In the genomic region with DNA sequence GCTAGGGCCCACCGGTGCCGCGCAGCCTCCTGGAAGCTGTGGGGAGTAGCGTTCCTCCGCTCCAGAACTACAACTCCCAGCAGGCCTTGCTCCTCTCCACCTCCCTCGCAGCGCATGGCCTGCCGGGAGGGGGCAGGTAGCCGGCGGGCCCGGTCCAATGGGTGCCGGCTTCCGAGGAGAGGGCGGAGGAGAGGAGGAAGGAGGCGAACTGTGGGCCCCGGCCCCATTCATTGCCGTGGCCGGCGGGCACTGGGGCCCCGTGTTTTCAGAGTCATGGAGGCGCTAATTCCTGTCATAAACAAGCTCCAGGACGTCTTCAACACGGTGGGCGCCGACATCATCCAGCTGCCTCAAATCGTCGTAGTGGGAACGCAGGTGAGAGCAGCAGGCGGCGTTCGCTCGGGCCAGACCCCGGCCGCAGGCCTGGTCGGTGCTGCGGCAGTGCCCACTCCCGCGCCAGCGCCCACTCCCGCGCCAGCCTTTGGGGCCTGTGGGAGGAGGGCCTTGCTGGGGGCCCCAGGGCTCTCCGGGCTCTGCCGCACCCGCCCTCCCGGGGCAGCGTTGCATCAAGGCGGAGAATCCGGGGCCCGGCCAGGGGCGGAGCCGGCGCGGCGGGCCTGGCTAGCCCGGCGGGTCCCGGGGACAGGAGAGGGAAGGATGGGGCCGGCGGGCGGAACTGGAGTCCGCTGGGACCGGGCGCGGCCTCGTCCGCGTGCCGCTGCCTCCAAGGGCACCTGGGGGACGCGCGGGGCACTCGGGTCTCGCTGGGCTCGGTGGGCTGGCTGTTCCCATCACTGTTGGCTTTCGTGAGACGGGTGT, we compare ENCODE assay signal across 8 cellular contexts. TPM values are rescaled to one million over a fixed set of nuclear protein-coding genes. Genes with fewer than 3 reads are reported as not detected.
A peak's percentile ranks its signal among the peaks of the same experiment; 100 is the strongest.
DNase-seq lines count a peak whose midpoint lies in the region; ATAC-seq and TF ChIP-seq lines count a peak whose summit lies in the region.

Gene DNM1L (plus strand): TSS at position 211 of the 819 bp plus-strand sequence. CDS start 63 bp downstream, at position 274.

- peaks cover 29% of the 10 kb centered on the region for H3K4me1 ChIP-seq in adipocyte (ENCODE audit: control insufficient read depth, insufficient read depth, low read length)
- peaks cover 7% of the 10 kb centered on the region for H3K4me1 ChIP-seq in cardiac muscle cell (ENCODE audit: low read depth)
- H3K4me1 ChIP-seq in trophoblast cell (ENCODE audit: control insufficient read depth in 1 of 2, insufficient read depth in 2 of 2, low read length in 2 of 2): no peaks in the 10 kb centered on the region
- peaks cover 7 to 19% (median 14%) of the 10 kb centered on the region in 4 donors for H3K4me1 ChIP-seq in transverse colon

- H3K23ac ChIP-seq in trophoblast cell (ENCODE audit: low read length): peak within 1 kb of the TSS; percentile 20

- H3K9ac ChIP-seq in adipocyte (ENCODE audit: low read length): peak within 1 kb of the TSS; percentile 98
- H3K9ac ChIP-seq in trophoblast cell (ENCODE audit: low read length): peak within 1 kb of the TSS; percentile 96

- WGBS in trophoblast cell (ENCODE audit: extremely low coverage, insufficient coverage, insufficient read length): no CpG with 5 or more reads among the region's 76 CpGs
- whole genome bisulfite sequencing in transverse colon (ENCODE audit: low coverage in 1 of 2), 2 donors: 2% methylated on average over 21 of the region's 76 CpGs; no CpG with 5 or more reads in 1 of the 2 donors

- H3K9me3 ChIP-seq in adipocyte (ENCODE audit: control insufficient read depth, low read length) (no peaks in the 10 kb centered on the region), cardiac muscle cell (ENCODE audit: low read depth) (no peaks in the 10 kb centered on the region), trophoblast cell (ENCODE audit: insufficient read depth, low read depth, low read length) (no peaks in the 10 kb centered on the region), transverse colon (no peaks in the 10 kb centered on the region)

- peak within 1 kb of the TSS; percentile 76 for H3K4me3 ChIP-seq in GM12875 (ENCODE audit: low read depth, low read length)
- peak within 1 kb of the TSS; percentile 94 for H3K4me3 ChIP-seq in adipocyte (ENCODE audit: low read length)
- H3K4me3 ChIP-seq in cardiac muscle cell: peak within 1 kb of the TSS; percentile 67
- H3K4me3 ChIP-seq in trophoblast cell (ENCODE audit: low read depth, low read length): peak within 1 kb of the TSS; percentile 97
- H3K4me3 ChIP-seq in transverse colon: peak within 1 kb of the TSS; percentile 50 to 97 (median 84)

- H2BK120ac ChIP-seq in trophoblast cell (ENCODE audit: insufficient read depth, low read length, poor library complexity): peak within 1 kb of the TSS; percentile 58

- TF ChIP-seq CTCF in GM12875 (IDR thresholded peaks at IDR 0.05; ENCODE audit: borderline replicate concordance, insufficient read depth, low read depth, low read length) (no peak), cardiac muscle cell (IDR thresholded peaks at IDR 0.05; ENCODE audit: low read depth, low read length) (peak; percentile 1), transverse colon (IDR thresholded peaks at IDR 0.05) (peak in 3 of 5 experiments; percentile 14 to 24 (median 17))

- peak within 1 kb of the TSS; percentile 92 for H3K4me2 ChIP-seq in trophoblast cell (ENCODE audit: low read length)

- H2BK5ac ChIP-seq in trophoblast cell (ENCODE audit: low read depth, low read length, poor library complexity): peak within 1 kb of the TSS; percentile 67

- H2AK5ac ChIP-seq in trophoblast cell (ENCODE audit: low read length): no peak within 1 kb of the TSS

- H3K36me3 ChIP-seq in adipocyte (ENCODE audit: control insufficient read depth, insufficient read depth, low read length, severe bottlenecking): no peaks in the 10 kb centered on the region
- no peaks in the 10 kb centered on the region for H3K36me3 ChIP-seq in cardiac muscle cell
- no peaks in the 10 kb centered on the region for H3K36me3 ChIP-seq in trophoblast cell (ENCODE audit: control insufficient read depth in 1 of 2, insufficient read depth in 2 of 2, low read length in 2 of 2)
- H3K36me3 ChIP-seq in transverse colon: no peaks in the 10 kb centered on the region

- TF ChIP-seq POLR2A in transverse colon (IDR thresholded peaks at IDR 0.05): peak; percentile 90

- peak within 1 kb of the TSS; percentile 79 for H3K18ac ChIP-seq in trophoblast cell (ENCODE audit: low read length)

- peak within 1 kb of the TSS; percentile 60 for H4K12ac ChIP-seq in trophoblast cell (ENCODE audit: low read depth, low read length)

- peak within 1 kb of the TSS; percentile 38 for H3K4ac ChIP-seq in trophoblast cell (ENCODE audit: low read depth, low read length)

- TF ChIP-seq EP300 in transverse colon (IDR thresholded peaks at IDR 0.05; ENCODE audit: low read depth): no peak

- peak; percentile 97 for ATAC-seq in HG02798 (IDR thresholded peaks at IDR 0.05; ENCODE audit: poor library complexity, unreplicated experiment)

- peaks cover 12% of the 10 kb centered on the region for H3K79me2 ChIP-seq in trophoblast cell (ENCODE audit: control insufficient read depth, insufficient read depth, low read length, poor library complexity)

- H3K79me1 ChIP-seq in trophoblast cell (ENCODE audit: low read length): peaks cover 7% of the 10 kb centered on the region

- H3K14ac ChIP-seq in trophoblast cell (ENCODE audit: low read length): peak within 1 kb of the TSS; percentile 86

- H4K91ac ChIP-seq in trophoblast cell (ENCODE audit: low read depth, low read length): peak within 1 kb of the TSS; percentile 83

- peak; percentile 92 for DNase-seq in NCI-H1436 (lab: John Stamatoyannopoulos, UW)
- DNase-seq in T follicular helper cell (ENCODE audit: low read depth): peak; percentile 90
- peak; percentile 98 for DNase-seq in adipocyte (ENCODE audit: low read depth)
- peak; percentile 97 to 99 for DNase-seq in cardiac muscle cell (ENCODE audit: low read depth in 1 of 2, low spot score in 1 of 2)
- DNase-seq in trophoblast cell: peak; percentile 97
- peak; percentile 95 for DNase-seq in transverse colon

- H4K8ac ChIP-seq in trophoblast cell (ENCODE audit: low read depth, low read length): peak within 1 kb of the TSS; percentile 81

- peak within 1 kb of the TSS; percentile 53 for H2BK12ac ChIP-seq in trophoblast cell (ENCODE audit: low read length)

- peak within 1 kb of the TSS; percentile 87 for H3K27ac ChIP-seq in cardiac muscle cell
- H3K27ac ChIP-seq in trophoblast cell (ENCODE audit: low read depth, low read length): peak within 1 kb of the TSS; percentile 86
- H3K27ac ChIP-seq in transverse colon: peak within 1 kb of the TSS; percentile 96 to 99 (median 98)

- intact Hi-C loops in transverse colon (cut with DNase I; ENCODE audit: low total_unique reads): loop anchor here (10.0 kb wide), 1 partner anchor 224 kb away; no protein-coding TSS in a partner anchor

- H3K27me3 ChIP-seq in adipocyte (replicated peaks; ENCODE audit: control insufficient read depth, insufficient read depth, low read length) (no peaks in the 10 kb centered on the region), cardiac muscle cell (no peaks in the 10 kb centered on the region), trophoblast cell (ENCODE audit: insufficient read depth, low read length) (no peaks in the 10 kb centered on the region), transverse colon (no peaks in the 10 kb centered on the region)

- in situ Hi-C loops in transverse colon (cut with MboI; ENCODE audit: low pct_ligation_motif_present in 1 of 4, low pct_unique_long_range_greater_than_20kb in 1 of 4, low sequenced_read_pairs in 3 of 4): loop anchor here in 1 of 4 donors (10.0 to 25.0 kb wide), 3 partner anchors 224 to 1017 kb away; partner anchors contain the start of gene ETFBKMT

- peak within 1 kb of the TSS; percentile 71 for H2AFZ ChIP-seq in trophoblast cell (ENCODE audit: insufficient read depth, low read length, poor library complexity)

RNA-seq across cellular contexts. Expression of gene DNM1L, which starts in this region (rescaled TPM):
- total RNA-seq in cardiac muscle cell (51.9 and 57.5 TPM in 2 replicates), transverse colon (10 to 100 TPM; 41.2 to 61.3 (median 44.2) TPM)
- 56.7 and 64.4 TPM in 2 replicates for polyA plus RNA-seq in cardiac muscle cell
- polyA plus RNA-seq in trophoblast cell (2013): 56.1 and 56.4 TPM in 2 replicates

Comparison
In these comparisons a context has a peak if more than half of its experiments do, and no peak if none do; other contexts are left out.
1. Peak in every context shown above with its lines: DNase-seq, ATAC-seq, H3K4me3 ChIP-seq and H3K27ac ChIP-seq.